20 cellular contexts compared by ENCODE assay signal in the genomic region with DNA sequence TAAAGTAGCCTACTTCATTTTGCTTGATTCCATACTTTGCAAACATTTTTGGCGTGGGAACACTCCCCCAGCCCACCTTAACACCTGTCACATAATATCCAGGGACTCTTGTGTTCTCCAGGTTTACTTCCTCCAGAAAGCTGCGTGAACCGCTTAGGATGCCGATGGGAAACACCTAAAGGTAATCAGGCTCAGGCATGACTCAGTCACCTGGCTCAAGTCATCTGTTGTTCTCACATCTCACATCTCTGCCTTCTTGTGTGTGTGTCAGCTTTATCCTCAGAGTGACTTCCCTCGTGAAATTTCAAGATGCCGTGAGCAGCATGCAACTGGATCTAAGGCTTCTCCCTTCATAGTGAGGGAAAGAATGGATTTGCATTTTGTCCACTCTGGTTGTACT. TPM values are rescaled to one million over a fixed set of nuclear protein-coding genes. Genes with fewer than 3 reads are reported as not detected.
DNase-seq lines count a peak whose midpoint lies in the region; ATAC-seq and TF ChIP-seq lines count a peak whose summit lies in the region.
"Had no signal": no experiment of that assay in that cellular context is flagged by ENCODE, and none has a peak within 500 bp of the region (broad histone marks: within the 10 kb centered on the region; RNA-seq: fewer than 3 reads in every experiment).

No MANE protein-coding gene starts in this region.

- H3K4me1 Mint-ChIP-seq in MCF 10A (ENCODE audit: insufficient read depth, unreplicated experiment), result no peaks in the 10 kb centered on the region
- H3K4me1 Mint-ChIP-seq in activated T-helper 1 cell treated with anti-CD3 and anti-CD28 coated beads, Interleukin-12 subunit alpha, Interleukin-12 subunit beta, Interleukin-2, Interleukin-4 antibody, amounts not matched to agents 30 ng/mL and 10 ng/mL and 1 ng/mL, durations not matched to agents 14 hours and 24 hours and 36 hours (ENCODE audit: low read depth), result peaks cover 28% of the 10 kb centered on the region
- H3K4me1 Mint-ChIP-seq in activated T-helper 2 cell treated with anti-CD3 and anti-CD28 coated beads, Interferon-gamma antibody, Interleukin-2, Interleukin-4, amounts not matched to agents 10 μg/mL and 5 μg/mL and 100 μg/mL, durations not matched to agents 14 hours and 24 hours and 36 hours (ENCODE audit: low read depth), result peaks cover 22% of the 10 kb centered on the region

- no peak overlapping the region for H2AFZ ChIP-seq in mammary epithelial cell (ENCODE audit: low read depth, low read length)
- H2AFZ ChIP-seq: GM23338 had no signal

- no peaks in the 10 kb centered on the region for H3K36me3 Mint-ChIP-seq in MCF 10A (ENCODE audit: insufficient read depth, unreplicated experiment)
- peaks cover 8% of the 10 kb centered on the region for H3K36me3 Mint-ChIP-seq in activated T-helper 1 cell treated with anti-CD3 and anti-CD28 coated beads, Interleukin-12 subunit alpha, Interleukin-12 subunit beta, Interleukin-2, Interleukin-4 antibody, amounts not matched to agents 30 ng/mL and 10 ng/mL and 1 ng/mL, durations not matched to agents 14 hours and 24 hours and 36 hours (ENCODE audit: low read depth)
- peaks cover 35% of the 10 kb centered on the region for H3K36me3 Mint-ChIP-seq in activated T-helper 2 cell treated with anti-CD3 and anti-CD28 coated beads, Interferon-gamma antibody, Interleukin-2, Interleukin-4, amounts not matched to agents 10 μg/mL and 5 μg/mL and 100 μg/mL, durations not matched to agents 14 hours and 24 hours and 36 hours (ENCODE audit: low read depth)
- H3K36me3 Mint-ChIP-seq: CD14-positive monocyte had no signal

- in situ Hi-C loops in mammary epithelial cell (cut with MboI; ENCODE audit: low sequenced_read_pairs in 2 of 2), result no loop called here

- TF ChIP-seq CTCF in mammary epithelial cell (conservative IDR thresholded peaks at IDR 0.05 in 1 of 2, IDR thresholded peaks at IDR 0.05 in 1 of 2; ENCODE audit: extremely low read depth in 1 of 2, insufficient read depth in 1 of 2, low read depth in 1 of 2, low read length in 2 of 2), result no peak
- TF ChIP-seq CTCF in MCF 10A (IDR thresholded peaks at IDR 0.05; ENCODE audit: unreplicated experiment), result no peak
- no peak for TF ChIP-seq CTCF in epithelial cell of esophagus (IDR thresholded peaks at IDR 0.05; ENCODE audit: insufficient read depth, low read depth, low read length, missing control alignments)
- no peak for TF ChIP-seq CTCF in mucosa of descending colon (IDR thresholded peaks at IDR 0.05)
- TF ChIP-seq CTCF in spleen (IDR thresholded peaks at IDR 0.05 in 8 of 11, conservative IDR thresholded peaks at IDR 0.05 in 3 of 11), result no peak

- H3K9me3 ChIP-seq in mammary epithelial cell (replicated peaks; ENCODE audit: insufficient read depth, low read length) (no peaks in the 10 kb centered on the region), mucosa of descending colon (no peaks in the 10 kb centered on the region), spleen (no peaks in the 10 kb centered on the region)
- H3K9me3 ChIP-seq: BLaER1 had no signal

- no peaks in the 10 kb centered on the region for H3K4me1 ChIP-seq in mammary epithelial cell (ENCODE audit: insufficient read depth, low read length)
- no peaks in the 10 kb centered on the region for H3K4me1 ChIP-seq in mucosa of descending colon (ENCODE audit: low read depth)
- H3K4me1 ChIP-seq in spleen, result peaks cover 0 to 18% (median 9%) of the 10 kb centered on the region in 6 donors
- H3K4me1 ChIP-seq: BLaER1 had no signal

- DNase-seq in mammary epithelial cell (peak; percentile 19), MCF 10A (ENCODE audit: unreplicated experiment) (no peak), epithelial cell of esophagus (ENCODE audit: low read depth) (peak; percentile 59), mucosa of descending colon (no peak), spleen (no peak)
- no peak for DNase-seq in activated T-helper 1 cell treated with anti-CD3 and anti-CD28 coated beads, Interleukin-12 subunit alpha, Interleukin-12 subunit beta, Interleukin-2, Interleukin-4 antibody, amounts not matched to agents 30 ng/mL and 10 ng/mL and 1 ng/mL, durations not matched to agents 14 hours and 24 hours and 36 hours (ENCODE audit: low spot score)
- no peak for DNase-seq in activated T-helper 2 cell treated with anti-CD3 and anti-CD28 coated beads, Interferon-gamma antibody, Interleukin-2, Interleukin-4, amounts not matched to agents 10 μg/mL and 5 μg/mL and 100 μg/mL, durations not matched to agents 14 hours and 24 hours and 36 hours (ENCODE audit: low spot score)
- DNase-seq: 8988T; CD8-positive, alpha-beta memory T cell; COR-L47; DMS 273 treated with DMSO at 0.1 percent for 48 hours; DMS53; DND-41; EL; HCEC 1CT had no signal

- BruUV-seq in mammary epithelial cell (replicated peaks; lab: Mats Ljungman, UMichigan) (no TSS peak), MCF 10A (replicated peaks; lab: Mats Ljungman, UMichigan) (no TSS peak)

- no peak overlapping the region for H3K9ac ChIP-seq in mammary epithelial cell (ENCODE audit: insufficient read depth, low read length)
- H3K9ac ChIP-seq: BLaER1 had no signal

- intact Hi-C loops in mammary epithelial cell (cut with micrococcal nuclease) (no loop called here), MCF 10A (cut with micrococcal nuclease) (no loop called here), mucosa of descending colon (cut with DNase I, micrococcal nuclease) (no loop called here), spleen (cut with DNase I; ENCODE audit: low total_unique reads) (no loop called here)
- intact Hi-C loops in activated T-helper 1 cell treated with anti-CD3 and anti-CD28 coated beads, Interleukin-12 subunit alpha, Interleukin-12 subunit beta, Interleukin-2, Interleukin-4 antibody, amounts not matched to agents 30 ng/mL and 10 ng/mL and 1 ng/mL, durations not matched to agents 14 hours and 24 hours and 36 hours (cut with micrococcal nuclease), result no loop called here
- intact Hi-C loops in activated T-helper 2 cell treated with anti-CD3 and anti-CD28 coated beads, Interferon-gamma antibody, Interleukin-2, Interleukin-4, amounts not matched to agents 10 μg/mL and 5 μg/mL and 100 μg/mL, durations not matched to agents 14 hours and 24 hours and 36 hours (cut with micrococcal nuclease), result no loop called here

- H3K4me2 ChIP-seq in mammary epithelial cell (ENCODE audit: insufficient read depth, low read depth, low read length), result no peak overlapping the region
- H3K4me2 ChIP-seq: BLaER1, GM23338 had no signal

- H3K27ac Mint-ChIP-seq in MCF 10A (ENCODE audit: low read depth, unreplicated experiment), result no peak overlapping the region
- peak overlapping the region; percentile 15 for H3K27ac Mint-ChIP-seq in activated T-helper 1 cell treated with anti-CD3 and anti-CD28 coated beads, Interleukin-12 subunit alpha, Interleukin-12 subunit beta, Interleukin-2, Interleukin-4 antibody, amounts not matched to agents 30 ng/mL and 10 ng/mL and 1 ng/mL, durations not matched to agents 14 hours and 24 hours and 36 hours
- no peak overlapping the region for H3K27ac Mint-ChIP-seq in activated T-helper 2 cell treated with anti-CD3 and anti-CD28 coated beads, Interferon-gamma antibody, Interleukin-2, Interleukin-4, amounts not matched to agents 10 μg/mL and 5 μg/mL and 100 μg/mL, durations not matched to agents 14 hours and 24 hours and 36 hours
- H3K27ac Mint-ChIP-seq: GM23338 had no signal

- no peaks in the 10 kb centered on the region for H3K27me3 Mint-ChIP-seq in MCF 10A (ENCODE audit: insufficient read depth, unreplicated experiment)
- H3K27me3 Mint-ChIP-seq in activated T-helper 1 cell treated with anti-CD3 and anti-CD28 coated beads, Interleukin-12 subunit alpha, Interleukin-12 subunit beta, Interleukin-2, Interleukin-4 antibody, amounts not matched to agents 30 ng/mL and 10 ng/mL and 1 ng/mL, durations not matched to agents 14 hours and 24 hours and 36 hours (ENCODE audit: insufficient read depth), result no peaks in the 10 kb centered on the region
- H3K27me3 Mint-ChIP-seq in activated T-helper 2 cell treated with anti-CD3 and anti-CD28 coated beads, Interferon-gamma antibody, Interleukin-2, Interleukin-4, amounts not matched to agents 10 μg/mL and 5 μg/mL and 100 μg/mL, durations not matched to agents 14 hours and 24 hours and 36 hours (ENCODE audit: low read depth), result no peaks in the 10 kb centered on the region
- H3K27me3 Mint-ChIP-seq: CD8-positive, alpha-beta memory T cell had no signal

- no peak for TF ChIP-seq POLR2A in spleen (IDR thresholded peaks at IDR 0.05)

- H3K27me3 ChIP-seq in mammary epithelial cell (ENCODE audit: insufficient read depth, low read length), result no peaks in the 10 kb centered on the region
- H3K27me3 ChIP-seq in spleen (replicated peaks in 1 of 7), result no peaks in the 10 kb centered on the region
- H3K27me3 ChIP-seq: BLaER1 had no signal

- POLR2A ChIA-PET in MCF 10A (lab: Yijun Ruan, JAX), result no interaction called here

- H3K4me3 ChIP-seq in mammary epithelial cell (replicated peaks in 1 of 3; ENCODE audit: insufficient read depth in 1 of 3, low read depth in 2 of 3, low read length in 3 of 3) (no peak overlapping the region), epithelial cell of esophagus (ENCODE audit: low read length) (no peak overlapping the region), mucosa of descending colon (no peak overlapping the region), spleen (no peak overlapping the region)
- H3K4me3 ChIP-seq: BLaER1, GM12878, GM23338 had no signal

- H3K79me2 ChIP-seq in mammary epithelial cell (ENCODE audit: insufficient read depth, low read length), result no peaks in the 10 kb centered on the region

- dilution Hi-C loops in mammary epithelial cell (cut with HindIII; ENCODE audit: low sequenced_read_pairs), result no loop called here

- no peaks in the 10 kb centered on the region for H4K20me1 ChIP-seq in mammary epithelial cell (ENCODE audit: insufficient read depth, low read length)
- H4K20me1 ChIP-seq: BLaER1 had no signal

- H3K27ac ChIP-seq in mammary epithelial cell (ENCODE audit: insufficient read depth, low read depth, low read length) (no peak overlapping the region), spleen (no peak overlapping the region)
- H3K27ac ChIP-seq: BLaER1 had no signal

- 92% methylated on average over 6 of the region's 6 CpGs for WGBS in mammary epithelial cell (ENCODE audit: low coverage, missing lambda C conversion rate)
- 93 to 99% (median 96%) methylated on average over 6 of the region's 6 CpGs for WGBS in spleen, 5 donors

- CTCF ChIA-PET in mammary epithelial cell (lab: Charles Lee; ENCODE audit: low non-redundant PET), result no interaction called here
- CTCF ChIA-PET in MCF 10A (lab: Yijun Ruan, JAX), result no interaction called here

- H3K36me3 ChIP-seq in mammary epithelial cell (ENCODE audit: insufficient read depth, low read length) (no peaks in the 10 kb centered on the region), mucosa of descending colon (ENCODE audit: low read depth) (no peaks in the 10 kb centered on the region), spleen (no peaks in the 10 kb centered on the region)
- H3K36me3 ChIP-seq: BLaER1 had no signal

- no peak overlapping the region for H3K4me3 Mint-ChIP-seq in MCF 10A (ENCODE audit: unreplicated experiment)
- no peak overlapping the region for H3K4me3 Mint-ChIP-seq in activated T-helper 1 cell treated with anti-CD3 and anti-CD28 coated beads, Interleukin-12 subunit alpha, Interleukin-12 subunit beta, Interleukin-2, Interleukin-4 antibody, amounts not matched to agents 30 ng/mL and 10 ng/mL and 1 ng/mL, durations not matched to agents 14 hours and 24 hours and 36 hours
- H3K4me3 Mint-ChIP-seq in activated T-helper 2 cell treated with anti-CD3 and anti-CD28 coated beads, Interferon-gamma antibody, Interleukin-2, Interleukin-4, amounts not matched to agents 10 μg/mL and 5 μg/mL and 100 μg/mL, durations not matched to agents 14 hours and 24 hours and 36 hours (ENCODE audit: low read depth), result no peak overlapping the region
- H3K4me3 Mint-ChIP-seq: CD14-positive monocyte; CD8-positive, alpha-beta memory T cell; GM23338 had no signal

- ATAC-seq in mucosa of descending colon (peak; percentile 56), GM19324 (IDR thresholded peaks at IDR 0.05; ENCODE audit: low FRiP score, unreplicated experiment) (no peak)
- ATAC-seq: GM12878, GM23338 had no signal

- no peaks in the 10 kb centered on the region for H3K9me3 Mint-ChIP-seq in MCF 10A (ENCODE audit: unreplicated experiment)
- H3K9me3 Mint-ChIP-seq in activated T-helper 1 cell treated with anti-CD3 and anti-CD28 coated beads, Interleukin-12 subunit alpha, Interleukin-12 subunit beta, Interleukin-2, Interleukin-4 antibody, amounts not matched to agents 30 ng/mL and 10 ng/mL and 1 ng/mL, durations not matched to agents 14 hours and 24 hours and 36 hours, result no peaks in the 10 kb centered on the region
- H3K9me3 Mint-ChIP-seq in activated T-helper 2 cell treated with anti-CD3 and anti-CD28 coated beads, Interferon-gamma antibody, Interleukin-2, Interleukin-4, amounts not matched to agents 10 μg/mL and 5 μg/mL and 100 μg/mL, durations not matched to agents 14 hours and 24 hours and 36 hours, result peaks cover 6% of the 10 kb centered on the region
- H3K9me3 Mint-ChIP-seq: CD14-positive monocyte; CD8-positive, alpha-beta memory T cell; GM23338 had no signal

RNA-seq across cellular contexts. Expression of gene DUSP6, which starts 48.1 kb away (rescaled TPM):
- total RNA-seq in mammary epithelial cell (100 to 1,000 TPM; 190 to 291 TPM), MCF 10A (2022) (99.9 and 149 TPM in 2 replicates), mucosa of descending colon (10 to 100 TPM; 56.6 to 82.1 (median 65.0) TPM), spleen (100 to 1,000 TPM; 104 to 193 (median 143) TPM)
- polyA plus RNA-seq in mammary epithelial cell (367 TPM), spleen (10 to 100 TPM; 34.7 to 43.0 (median 35.1) TPM)
- 673 TPM for polyA minus RNA-seq in mammary epithelial cell
- 108 and 115 TPM in 2 replicates for total RNA-seq in activated T-helper 1 cell treated with anti-CD3 and anti-CD28 coated beads, Interleukin-12 subunit alpha, Interleukin-12 subunit beta, Interleukin-2, Interleukin-4 antibody, amounts not matched to agents 30 ng/mL and 10 ng/mL and 1 ng/mL, durations not matched to agents 14 hours and 24 hours and 36 hours
- total RNA-seq in activated T-helper 2 cell treated with anti-CD3 and anti-CD28 coated beads, Interferon-gamma antibody, Interleukin-2, Interleukin-4, amounts not matched to agents 10 μg/mL and 5 μg/mL and 100 μg/mL, durations not matched to agents 14 hours and 24 hours and 36 hours, result 75.7 and 82.0 TPM in 2 replicates

Comparison
In these comparisons a context has a peak if more than half of its experiments do, and no peak if none do; other contexts are left out.
1. DNase-seq: peak in mammary epithelial cell (single experiment) and epithelial cell of esophagus (single experiment); none in MCF 10A (single experiment), activated T-helper 1 cell treated with anti-CD3 and anti-CD28 coated beads, Interleukin-12 subunit alpha, Interleukin-12 subunit beta, Interleukin-2, Interleukin-4 antibody, amounts not matched to agents 30 ng/mL and 10 ng/mL and 1 ng/mL, durations not matched to agents 14 hours and 24 hours and 36 hours (single experiment), mucosa of descending colon (0 of 3), activated T-helper 2 cell treated with anti-CD3 and anti-CD28 coated beads, Interferon-gamma antibody, Interleukin-2, Interleukin-4, amounts not matched to agents 10 μg/mL and 5 μg/mL and 100 μg/mL, durations not matched to agents 14 hours and 24 hours and 36 hours (single experiment) and spleen (single experiment).